26 cellular contexts compared by ENCODE assay signal in genomic region chr16:85785927-85786326, GRCh38.
"Had no signal": no experiment of that assay in that cellular context is flagged by ENCODE, and none has a peak within 500 bp of the region (broad histone marks: within the 10 kb centered on the region; RNA-seq: fewer than 3 reads in every experiment).

No MANE protein-coding gene starts in this region.

- H3K9me3 ChIP-seq: left ventricle myocardium inferior, sigmoid colon, thoracic aorta, upper lobe of right lung had no signal

- H3K4me3 ChIP-seq: coronary artery, hepatocyte, left ventricle myocardium inferior, sigmoid colon, smooth muscle cell, thoracic aorta, upper lobe of right lung had no signal

- H3K27ac Mint-ChIP-seq: activated B cell treated with CpG ODN at 0.5 μM for 24 hours; activated CD4-positive, alpha-beta T cell treated with anti-CD3 and anti-CD28 coated beads for 36 hours; activated naive CD4-positive, alpha-beta T cell treated with anti-CD3 and anti-CD28 coated beads for 36 hours; activated naive CD8-positive, alpha-beta T cell treated with anti-CD3 and anti-CD28 coated beads, Interleukin-2, amount 10 ng/mL, durations not matched to agents 7 days and 5 days; immature natural killer cell; mesothelial cell of epicardium; nephron progenitor cell; stimulated activated naive B cell treated with anti-CD40 and anti-IgM and Interleukin-4, amounts not matched to agents 10 μg/mL and 1 μg/mL and 100 μg/mL, for 72 hours; T-helper 1 cell treated with Interleukin-12 subunit alpha and Interleukin-12 subunit beta and Interleukin-4 antibody, amounts not matched to agents 30 μg/mL and 1 μg/mL, for 36 hours had no signal

- H3K27me3 Mint-ChIP-seq: activated B cell treated with CpG ODN at 0.5 μM for 24 hours; activated CD4-positive, alpha-beta T cell treated with anti-CD3 and anti-CD28 coated beads for 36 hours; activated naive CD8-positive, alpha-beta T cell treated with anti-CD3 and anti-CD28 coated beads, Interleukin-2, amount 10 ng/mL, durations not matched to agents 7 days and 5 days; stimulated activated naive B cell treated with anti-CD40 and anti-IgM and Interleukin-4, amounts not matched to agents 10 μg/mL and 1 μg/mL and 100 μg/mL, for 72 hours had no signal

- H3K9me3 Mint-ChIP-seq: activated B cell treated with CpG ODN at 0.5 μM for 24 hours; activated naive CD4-positive, alpha-beta T cell treated with anti-CD3 and anti-CD28 coated beads for 36 hours; activated naive CD8-positive, alpha-beta T cell treated with anti-CD3 and anti-CD28 coated beads, Interleukin-2, amount 10 ng/mL, durations not matched to agents 7 days and 5 days; activated T-cell treated with anti-CD3 and anti-CD28 coated beads, Interleukin-2, amount 50 U/mL, for 4 hours; immature natural killer cell; mesothelial cell of epicardium; nephron progenitor cell; stimulated activated naive B cell treated with anti-CD40 and anti-IgM and Interleukin-4, amounts not matched to agents 10 μg/mL and 1 μg/mL and 100 μg/mL, for 72 hours; T-helper 1 cell treated with Interleukin-12 subunit alpha and Interleukin-12 subunit beta and Interleukin-4 antibody, amounts not matched to agents 30 μg/mL and 1 μg/mL, for 36 hours had no signal

- ATAC-seq: activated CD4-positive, alpha-beta T cell treated with anti-CD3 and anti-CD28 coated beads for 36 hours; activated T-cell treated with anti-CD3 and anti-CD28 coated beads, Interleukin-2, amount 50 U/mL, for 4 hours; stimulated activated naive B cell treated with anti-CD40 and anti-IgM and Interleukin-4, amounts not matched to agents 10 μg/mL and 1 μg/mL and 100 μg/mL, for 72 hours; upper lobe of right lung had no signal

- DNase-seq: activated B cell treated with CpG ODN at 0.5 μM for 24 hours; activated CD4-positive, alpha-beta T cell treated with anti-CD3 and anti-CD28 coated beads for 36 hours; activated CD4-positive, alpha-beta T cell treated with anti-CD3 and anti-CD28 coated beads, Interleukin-2, amount 50 U/mL, for 48 hours; activated CD8-positive, alpha-beta memory T cell treated with anti-CD3 and anti-CD28 coated beads, Interleukin-2, amount 50 U/mL, for 48 hours; activated naive CD4-positive, alpha-beta T cell treated with anti-CD3 and anti-CD28 coated beads for 36 hours; activated naive CD8-positive, alpha-beta T cell treated with anti-CD3 and anti-CD28 coated beads, Interleukin-2, amount 10 ng/mL, durations not matched to agents 7 days and 5 days; activated T-cell treated with anti-CD3 and anti-CD28 coated beads, Interleukin-2, amount 50 U/mL, for 4 hours; amygdala; cerebellar nuclear complex; glutamatergic neuron; immature natural killer cell; kidney glomerular epithelial cell; left ventricle myocardium inferior; nephron progenitor cell; nucleus accumbens; sigmoid colon; stimulated activated CD4-positive, alpha-beta T cell treated with anti-CD3 and anti-CD28 coated beads, Interleukin-15, amount 100 ng/mL, for 24 hours; stimulated activated naive B cell treated with anti-CD40 and anti-IgM and Interleukin-4, amounts not matched to agents 10 μg/mL and 1 μg/mL and 100 μg/mL, for 72 hours; upper lobe of right lung had no signal

- H3K27ac ChIP-seq: coronary artery, epithelial cell of prostate, hepatocyte, left ventricle myocardium inferior, sigmoid colon, thoracic aorta, upper lobe of right lung had no signal

- H3K4me3 Mint-ChIP-seq: activated B cell treated with CpG ODN at 0.5 μM for 24 hours; activated CD4-positive, alpha-beta T cell treated with anti-CD3 and anti-CD28 coated beads for 36 hours; activated naive CD4-positive, alpha-beta T cell treated with anti-CD3 and anti-CD28 coated beads for 36 hours; activated naive CD8-positive, alpha-beta T cell treated with anti-CD3 and anti-CD28 coated beads, Interleukin-2, amount 10 ng/mL, durations not matched to agents 7 days and 5 days; activated T-cell treated with anti-CD3 and anti-CD28 coated beads, Interleukin-2, amount 50 U/mL, for 4 hours; immature natural killer cell; mesothelial cell of epicardium; nephron progenitor cell; stimulated activated naive B cell treated with anti-CD40 and anti-IgM and Interleukin-4, amounts not matched to agents 10 μg/mL and 1 μg/mL and 100 μg/mL, for 72 hours; T-helper 1 cell treated with Interleukin-12 subunit alpha and Interleukin-12 subunit beta and Interleukin-4 antibody, amounts not matched to agents 30 μg/mL and 1 μg/mL, for 36 hours had no signal

- H3K4me1 Mint-ChIP-seq: mesothelial cell of epicardium had no signal

- H3K27me3 ChIP-seq: hepatocyte, sigmoid colon, upper lobe of right lung had no signal
